In genomic region chr17:60602385-60602742, GRCh38 we compare ENCODE assay signal across 8 cellular contexts. TPM values are rescaled to one million over a fixed set of nuclear protein-coding genes. Genes with fewer than 3 reads are reported as not detected.
DNase-seq lines count a peak whose midpoint lies in the region; ATAC-seq and TF ChIP-seq lines count a peak whose summit lies in the region.

No MANE protein-coding gene starts in this region.

- WGBS in SK-N-SH (ENCODE audit: low lambda C conversion rate) = 15% methylated on average over 12 of the region's 12 CpGs

- H4K20me1 ChIP-seq in SK-N-SH (ENCODE audit: insufficient read depth) = peaks cover 64% of the 10 kb centered on the region

- no peak for TF ChIP-seq RAD21 in SK-N-SH (IDR thresholded peaks at IDR 0.05; ENCODE audit: low read length)

- DNase-seq in SK-N-SH = no peak
- DNase-seq in activated CD8-positive, alpha-beta T cell treated with anti-CD3 and anti-CD28 coated beads, Interleukin-2, amount 10 ng/mL, durations not matched to agents 7 days and 5 days = no peak
- DNase-seq in iris pigment epithelial cell (ENCODE audit: low read depth) = peak; percentile 18

- TF ChIP-seq CTCF in SK-N-SH (IDR thresholded peaks at IDR 0.05) = no peak

- H3K9me2 ChIP-seq in SK-N-SH = no peaks in the 10 kb centered on the region

- POLR2A ChIA-PET in SK-N-SH (lab: Yijun Ruan, JAX) = interaction anchor here (1.5 kb wide), 1 partner anchor 11 kb away, joined by 3 read pairs; no protein-coding TSS in a partner anchor
- POLR2A ChIA-PET in activated CD8-positive, alpha-beta T cell treated with anti-CD3 and anti-CD28 coated beads, Interleukin-2, amount 10 ng/mL, durations not matched to agents 7 days and 5 days (lab: Charles Lee) = no interaction called here

- H3K79me2 ChIP-seq in SK-N-SH (ENCODE audit: insufficient read depth) = peaks cover 73% of the 10 kb centered on the region

- no peaks in the 10 kb centered on the region for H3K27me3 ChIP-seq in SK-N-SH (ENCODE audit: insufficient read depth)
- H3K27me3 ChIP-seq in subcutaneous abdominal adipose tissue (ENCODE audit: control insufficient read depth in 5 of 5, insufficient read depth in 4 of 5, low read length in 5 of 5) = no peaks in the 10 kb centered on the region

- peaks cover 18% of the 10 kb centered on the region for H3K36me3 Mint-ChIP-seq in activated CD8-positive, alpha-beta T cell treated with anti-CD3 and anti-CD28 coated beads, Interleukin-2, amount 10 ng/mL, durations not matched to agents 7 days and 5 days (ENCODE audit: low read depth)

- peaks cover 1% of the 10 kb centered on the region for H3K27me3 Mint-ChIP-seq in activated CD8-positive, alpha-beta T cell treated with anti-CD3 and anti-CD28 coated beads, Interleukin-2, amount 10 ng/mL, durations not matched to agents 7 days and 5 days (ENCODE audit: low read depth)

- peaks cover 43% of the 10 kb centered on the region for H3F3A ChIP-seq in SK-N-SH (replicated peaks; ENCODE audit: insufficient read depth)

- peaks cover 0 to 4% of the 10 kb centered on the region in 2 experiments for H3K36me3 ChIP-seq in SK-N-SH (replicated peaks in 1 of 2; ENCODE audit: control insufficient read depth in 1 of 2, insufficient read depth in 2 of 2, low read length in 1 of 2)
- no peaks in the 10 kb centered on the region for H3K36me3 ChIP-seq in subcutaneous abdominal adipose tissue (ENCODE audit: control insufficient read depth in 5 of 5, insufficient read depth in 5 of 5, low read length in 5 of 5)

- peaks cover 3 to 18% of the 10 kb centered on the region in 2 experiments for H3K4me1 ChIP-seq in SK-N-SH (ENCODE audit: control insufficient read depth in 1 of 2, insufficient read depth in 2 of 2, low read depth in 1 of 2, low read length in 1 of 2)
- H3K4me1 ChIP-seq in subcutaneous abdominal adipose tissue (ENCODE audit: control insufficient read depth in 5 of 5, insufficient read depth in 5 of 5, low read length in 5 of 5) = peaks cover 3 to 48% (median 42%) of the 10 kb centered on the region in 5 donors

- peak overlapping the region; percentile 92 for H3K4me3 Mint-ChIP-seq in activated CD8-positive, alpha-beta T cell treated with anti-CD3 and anti-CD28 coated beads, Interleukin-2, amount 10 ng/mL, durations not matched to agents 7 days and 5 days

- ATAC-seq in SK-N-SH treated with all-trans-retinoic acid at 6 μM for 48 hours (no peak), GM21526 (IDR thresholded peaks at IDR 0.05; ENCODE audit: low FRiP score, unreplicated experiment) (no peak), GM21447 (IDR thresholded peaks at IDR 0.05; ENCODE audit: unreplicated experiment) (no peak), HG02588 (IDR thresholded peaks at IDR 0.05; ENCODE audit: unreplicated experiment) (no peak)
- no peak for ATAC-seq in activated CD8-positive, alpha-beta T cell treated with anti-CD3 and anti-CD28 coated beads, Interleukin-2, amount 10 ng/mL, durations not matched to agents 7 days and 5 days

- H3K9ac ChIP-seq in SK-N-SH = peak overlapping the region; percentile 96
- H3K9ac ChIP-seq in subcutaneous abdominal adipose tissue (ENCODE audit: low read length in 5 of 5) = peak overlapping the region; percentile 70 to 98 (median 96)

- H3K4me2 ChIP-seq in SK-N-SH = peak overlapping the region; percentile 90

- H3K9me3 ChIP-seq in SK-N-SH (no peaks in the 10 kb centered on the region), subcutaneous abdominal adipose tissue (ENCODE audit: control insufficient read depth in 5 of 5, low read length in 5 of 5) (no peaks in the 10 kb centered on the region)

- H3K4me3 ChIP-seq in SK-N-SH (ENCODE audit: low read depth in 2 of 2, low read length in 1 of 2) (peak overlapping the region; percentile 78 to 97), subcutaneous abdominal adipose tissue (ENCODE audit: low read depth in 1 of 5, low read length in 5 of 5) (peak overlapping the region; percentile 89 to 98 (median 96))

- TF ChIP-seq EP300 in SK-N-SH (IDR thresholded peaks at IDR 0.05; ENCODE audit: borderline replicate concordance in 1 of 2, low read depth in 1 of 2, low read length in 1 of 2) = no peak

- no peaks in the 10 kb centered on the region for H3K9me3 Mint-ChIP-seq in activated CD8-positive, alpha-beta T cell treated with anti-CD3 and anti-CD28 coated beads, Interleukin-2, amount 10 ng/mL, durations not matched to agents 7 days and 5 days (ENCODE audit: insufficient read depth)

- CTCF ChIA-PET in SK-N-SH (lab: Yijun Ruan, JAX) = interaction anchor here (1.5 to 8.1 kb wide), 2 partner anchors 22 to 37 kb away, joined by 7 to 68 read pairs; no protein-coding TSS in a partner anchor
- CTCF ChIA-PET in activated CD8-positive, alpha-beta T cell treated with anti-CD3 and anti-CD28 coated beads, Interleukin-2, amount 10 ng/mL, durations not matched to agents 7 days and 5 days (lab: Charles Lee) = interaction anchor here (1.1 to 1.7 kb wide), 3 partner anchors 11 to 38 kb away, joined by 3 to 8 read pairs (median 4); no protein-coding TSS in a partner anchor

- H2AFZ ChIP-seq in SK-N-SH (ENCODE audit: low read depth) = peak overlapping the region; percentile 40; the same call in 1 of the 2 replicates

- peaks cover 43% of the 10 kb centered on the region for H3K4me1 Mint-ChIP-seq in activated CD8-positive, alpha-beta T cell treated with anti-CD3 and anti-CD28 coated beads, Interleukin-2, amount 10 ng/mL, durations not matched to agents 7 days and 5 days (ENCODE audit: low read depth)

- peak overlapping the region; percentile 67 to 94; a peak in 3 of 4 replicates for H3K27ac ChIP-seq in SK-N-SH (ENCODE audit: low read depth in 2 of 2, low read length in 1 of 2)
- peak overlapping the region; percentile 88 for H3K27ac ChIP-seq in subcutaneous abdominal adipose tissue (ENCODE audit: low read depth, low read length)

- no peak overlapping the region for H3K27ac Mint-ChIP-seq in activated CD8-positive, alpha-beta T cell treated with anti-CD3 and anti-CD28 coated beads, Interleukin-2, amount 10 ng/mL, durations not matched to agents 7 days and 5 days

TF ChIP-seq in SK-N-SH, 30 proteins besides CTCF, POLR2A, EP300 and RAD21:
- TF ChIP-seq MAX (IDR thresholded peaks at IDR 0.05; ENCODE audit: low read depth) = 0 out of 2 replicates have a peak, but pooled peaks have one; percentile 2
- no peak for TF ChIP-seq MEF2A (IDR thresholded peaks at IDR 0.05; ENCODE audit: borderline replicate concordance, low read depth)
- TF ChIP-seq RXRA (IDR thresholded peaks at IDR 0.05; ENCODE audit: borderline replicate concordance, low read depth) = no peak
- TF ChIP-seq USF2 (IDR thresholded peaks at IDR 0.05; ENCODE audit: borderline replicate concordance, low read depth, low read length) = no peak
- TF ChIP-seq FOXM1 (IDR thresholded peaks at IDR 0.05; ENCODE audit: low read depth) = no peak
- no peak for TF ChIP-seq GATA2 (CRISPR knock-in tag; IDR thresholded peaks at IDR 0.05)
- no peak for TF ChIP-seq RCOR1 (IDR thresholded peaks at IDR 0.05; ENCODE audit: low read length)
- no peak for TF ChIP-seq FOXJ3 (CRISPR knock-in tag; IDR thresholded peaks at IDR 0.05)

TF ChIP-seq in SK-N-SH treated with all-trans-retinoic acid at 6 μM for 48 hours, 23 proteins besides CTCF, POLR2A, EP300 and RAD21:
- TF ChIP-seq PPARA (CRISPR knock-in tag; IDR thresholded peaks at IDR 0.05; ENCODE audit: borderline replicate concordance) (no peak), BACH2 (CRISPR knock-in tag; IDR thresholded peaks at IDR 0.05; ENCODE audit: borderline replicate concordance) (no peak), CREB5 (CRISPR knock-in tag; IDR thresholded peaks at IDR 0.05; ENCODE audit: low read depth) (no peak), CSRNP3 (CRISPR knock-in tag; IDR thresholded peaks at IDR 0.05) (no peak), OSR1 (CRISPR knock-in tag; IDR thresholded peaks at IDR 0.05) (no peak), CSDC2 (CRISPR knock-in tag; IDR thresholded peaks at IDR 0.05) (no peak), RARB (CRISPR knock-in tag; IDR thresholded peaks at IDR 0.05) (no peak), TOX (CRISPR knock-in tag; IDR thresholded peaks at IDR 0.05; ENCODE audit: borderline replicate concordance) (no peak), GLIS3 (CRISPR knock-in tag; IDR thresholded peaks at IDR 0.05) (no peak)

RNA-seq across cellular contexts. Expression of gene PPM1D, which starts 2.4 kb away (rescaled TPM):
- 8.4 and 8.8 TPM in 2 replicates for polyA plus RNA-seq in SK-N-SH (2012; rRNA removed)
- polyA plus RNA-seq in SK-N-SH (2012; cell fraction: cytosol; rRNA removed) = 11.1 TPM in 2 replicates
- 7.6 and 11.9 TPM in 2 replicates for polyA plus RNA-seq in SK-N-SH (2012; cell fraction: nucleus; rRNA removed)
- 10 to 100 TPM; 20.4 to 21.2 TPM for total RNA-seq in activated CD8-positive, alpha-beta T cell treated with anti-CD3 and anti-CD28 coated beads, Interleukin-2, amount 10 ng/mL, durations not matched to agents 7 days and 5 days
